7 cellular contexts compared by ENCODE assay signal in genomic region chr14:61144117-61145100, GRCh38.
DNase-seq lines count a peak whose midpoint lies in the region; ATAC-seq, FAIRE-seq and TF ChIP-seq lines count a peak whose summit lies in the region.
"Not testable (repeated sequence)": the region's sequence is repeated elsewhere in the genome, so short reads cannot be mapped to it uniquely, and the experiment has no call there.

No MANE protein-coding gene starts in this region.

- not testable (repeated sequence) for ATAC-seq in PC-3

- dilution Hi-C loops in keratinocyte (cut with MboI; ENCODE audit: extremely low pct_ligation_motif_present, low sequenced_read_pairs): not testable (repeated sequence)

- H4K20me1 ChIP-seq in PC-3 (ENCODE audit: low read length); keratinocyte (ENCODE audit: control insufficient read depth, extremely low read depth, insufficient read depth, low read length): not testable (repeated sequence)

- not testable (repeated sequence) for TF ChIP-seq POLR2A in suprapubic skin (IDR thresholded peaks at IDR 0.05)

- H3K27me3 ChIP-seq in PC-3 (ENCODE audit: low read length); ascending aorta; keratinocyte (ENCODE audit: control insufficient read depth, extremely low read depth, insufficient read depth, low read length); parathyroid adenoma (ENCODE audit: control insufficient read depth, insufficient read depth, low read length); suprapubic skin: not testable (repeated sequence)

- POLR2A ChIA-PET in PC-3 (lab: Charles Lee; ENCODE audit: unreplicated experiment): not testable (repeated sequence)

- H3K9me1 ChIP-seq in keratinocyte (ENCODE audit: control insufficient read depth, extremely low read depth, insufficient read depth, low read length): not testable (repeated sequence)

- CTCF ChIA-PET in PC-3 (lab: Charles Lee): not testable (repeated sequence)

- not testable (repeated sequence) for FAIRE-seq in keratinocyte (lab: Jason Lieb, UNC)

- H3F3A ChIP-seq in PC-3 (ENCODE audit: low read length, unreplicated experiment): not testable (repeated sequence)

- not testable (repeated sequence) for H3K79me2 ChIP-seq in PC-3 (ENCODE audit: low read length); keratinocyte (ENCODE audit: control insufficient read depth, insufficient read depth, low read length); parathyroid adenoma

- not testable (repeated sequence) for TF ChIP-seq CTCF in PC-3 (conservative IDR thresholded peaks at IDR 0.05; ENCODE audit: low read depth, low read length); ascending aorta (IDR thresholded peaks at IDR 0.05); keratinocyte (optimal IDR thresholded peaks at IDR 0.05 in 1 of 3, IDR thresholded peaks at IDR 0.05 in 1 of 3, conservative IDR thresholded peaks at IDR 0.05 in 1 of 3; ENCODE audit: extremely low read depth in 1 of 3, insufficient read depth in 2 of 3, low read length in 3 of 3); parathyroid adenoma (IDR thresholded peaks at IDR 0.05); suprapubic skin (IDR thresholded peaks at IDR 0.05)

- H3K9ac ChIP-seq in PC-3 (ENCODE audit: low read length); parathyroid adenoma: not testable (repeated sequence)
- H3K9ac ChIP-seq in keratinocyte (ENCODE audit: control insufficient read depth, extremely low read depth, insufficient read depth, low read length): peak overlapping the region; percentile 56

- not testable (repeated sequence) for H3K27ac ChIP-seq in PC-3 (ENCODE audit: low read length)
- H3K27ac ChIP-seq in ascending aorta (peak overlapping the region; percentile 88 to 92), epithelial cell of prostate (peak overlapping the region; percentile 96), keratinocyte (ENCODE audit: control insufficient read depth, insufficient read depth, low read length) (peak overlapping the region; percentile 95), parathyroid adenoma (peak overlapping the region; percentile 6), suprapubic skin (peak overlapping the region; percentile 87)

- H3K4me1 ChIP-seq in PC-3 (ENCODE audit: insufficient read depth, low read length) (peaks cover 40% of the 10 kb centered on the region), ascending aorta (peaks cover 4 to 36% of the 10 kb centered on the region in 2 donors), keratinocyte (ENCODE audit: control insufficient read depth, extremely low read depth, insufficient read depth, low read length) (peaks cover 37% of the 10 kb centered on the region), parathyroid adenoma (peaks cover 13% of the 10 kb centered on the region), suprapubic skin (peaks cover 27% of the 10 kb centered on the region)

- TF ChIP-seq EP300 in suprapubic skin (IDR thresholded peaks at IDR 0.05): not testable (repeated sequence)

- intact Hi-C loops in PC-3 (cut with micrococcal nuclease): not testable (repeated sequence)
- intact Hi-C loops in ascending aorta (cut with DNase I): loop anchor here (5.0 to 10.0 kb wide), 2 partner anchors 138 to 1050 kb away; partner anchors contain the start of genes PCNX4 and TMEM30B

- peak; percentile 18 for DNase-seq in EH (ENCODE audit: low read depth)
- not testable (repeated sequence) for DNase-seq in PC-3; ascending aorta (ENCODE audit: low spot score in 2 of 2); epithelial cell of prostate (ENCODE audit: low read depth, low spot score); keratinocyte (ENCODE audit: low read depth, low spot score); suprapubic skin (ENCODE audit: low spot score in 2 of 2)

- H3K36me3 ChIP-seq in PC-3 (ENCODE audit: low read depth, low read length); ascending aorta; keratinocyte (ENCODE audit: control insufficient read depth in 2 of 2, extremely low read depth in 1 of 2, insufficient read depth in 2 of 2, low read length in 2 of 2); parathyroid adenoma (ENCODE audit: control insufficient read depth, insufficient read depth, low read length); suprapubic skin: not testable (repeated sequence)

- not testable (repeated sequence) for H3K4me2 ChIP-seq in PC-3 (ENCODE audit: low read length); parathyroid adenoma (ENCODE audit: low read length)
- H3K4me2 ChIP-seq in keratinocyte (ENCODE audit: control insufficient read depth, extremely low read depth, insufficient read depth, low read depth, low read length): peak overlapping the region; percentile 82

- not testable (repeated sequence) for H3K4me3 ChIP-seq in PC-3 (ENCODE audit: low read length); ascending aorta; keratinocyte (ENCODE audit: control insufficient read depth in 2 of 3, extremely low read depth in 1 of 3, insufficient read depth in 2 of 3, low read depth in 1 of 3, low read length in 3 of 3); parathyroid adenoma (ENCODE audit: low read depth, low read length); suprapubic skin

- H3K9me2 ChIP-seq in PC-3 (replicated peaks; ENCODE audit: low read length): not testable (repeated sequence)

- peaks cover 21% of the 10 kb centered on the region for H3K9me3 ChIP-seq in PC-3 (ENCODE audit: low read length)
- not testable (repeated sequence) for H3K9me3 ChIP-seq in ascending aorta; keratinocyte (ENCODE audit: control insufficient read depth, low read depth, low read length); parathyroid adenoma (ENCODE audit: control insufficient read depth, low read length); suprapubic skin

- not testable (repeated sequence) for H2AFZ ChIP-seq in PC-3 (ENCODE audit: low read length); keratinocyte (ENCODE audit: control insufficient read depth, low read length); parathyroid adenoma

- WGBS in suprapubic skin: 96% methylated on average over 7 of the region's 7 CpGs

- BruUV-seq in PC-3 (replicated peaks; lab: Mats Ljungman, UMichigan): TSS peak; percentile 87
